Comparison of ENCODE assay signal across 27 cellular contexts in genomic region chr16:4134434-4134833, GRCh38.
"Had no signal": no experiment of that assay in that cellular context is flagged by ENCODE, and none has a peak within 500 bp of the region (broad histone marks: within the 10 kb centered on the region; RNA-seq: fewer than 3 reads in every experiment).

No MANE protein-coding gene starts in this region.

- H3K27ac ChIP-seq: coronary artery, gastrocnemius medialis, neutrophil, parathyroid adenoma, prostate gland, right atrium auricular region, suprapubic skin, transverse colon had no signal

- H3K4me3 Mint-ChIP-seq: memory B cell; naive B cell; natural killer cell treated with Interleukin-12 subunit alpha and Interleukin-12 subunit beta and Interleukin-15 and Interleukin-18, amount 100 ng/mL, for 72 hours; neural crest cell; stimulated activated naive CD8-positive, alpha-beta T cell treated with anti-CD3 and anti-CD28 coated beads, Interleukin-15, amount 100 ng/mL, for 72 hours had no signal

- H3K27ac Mint-ChIP-seq: memory B cell; naive B cell; natural killer cell treated with Interleukin-12 subunit alpha and Interleukin-12 subunit beta and Interleukin-15 and Interleukin-18, amount 100 ng/mL, for 72 hours; stimulated activated naive CD8-positive, alpha-beta T cell treated with anti-CD3 and anti-CD28 coated beads, Interleukin-15, amount 100 ng/mL, for 72 hours had no signal

- DNase-seq: dermis blood vessel endothelial cell; effector memory CD4-positive, alpha-beta T cell; erythroblast; foreskin fibroblast; gastrocnemius medialis; head of caudate nucleus; mucosa of descending colon; naive B cell; stimulated activated CD4-positive, alpha-beta T cell treated with anti-CD3 and anti-CD28 coated beads, Interleukin-12 subunit alpha, Interleukin-12 subunit beta, amount 100 ng/mL, for 4 hours; stimulated activated CD4-positive, alpha-beta T cell treated with anti-CD3 and anti-CD28 coated beads, Interleukin-1b, Interleukin-23, amount 100 ng/mL, for 48 hours; stimulated activated CD4-positive, alpha-beta T cell treated with anti-CD3 and anti-CD28 coated beads, Interleukin-4, amount 100 ng/mL, for 1 hour; stimulated activated CD8-positive, alpha-beta memory T cell treated with anti-CD3 and anti-CD28 coated beads, Interleukin-4, amount 100 ng/mL, for 48 hours; stimulated activated naive CD4-positive, alpha-beta T cell; stimulated activated naive CD8-positive, alpha-beta T cell treated with anti-CD3 and anti-CD28 coated beads, Interleukin-15, amount 100 ng/mL, for 72 hours; transverse colon had no signal

- H3K36me3 ChIP-seq: gastrocnemius medialis, neutrophil, prostate gland, right atrium auricular region, suprapubic skin, transverse colon had no signal

- H3K4me1 ChIP-seq: gastrocnemius medialis, prostate gland, right atrium auricular region, suprapubic skin, transverse colon had no signal

- H3K9me3 ChIP-seq: gastrocnemius medialis, mucosa of descending colon, neutrophil, prostate gland, right atrium auricular region, suprapubic skin, transverse colon had no signal

- ATAC-seq: gastrocnemius medialis; mucosa of descending colon; natural killer cell treated with Interleukin-12 subunit alpha and Interleukin-12 subunit beta and Interleukin-15 and Interleukin-18, amount 100 ng/mL, for 72 hours; sciatic nerve; stimulated activated naive CD8-positive, alpha-beta T cell treated with anti-CD3 and anti-CD28 coated beads, Interleukin-15, amount 100 ng/mL, for 72 hours had no signal

- H3K4me3 ChIP-seq: coronary artery, gastrocnemius medialis, lung, mucosa of descending colon, prostate gland, right atrium auricular region, smooth muscle cell, suprapubic skin, transverse colon had no signal

- H3K9me3 Mint-ChIP-seq: natural killer cell treated with Interleukin-12 subunit alpha and Interleukin-12 subunit beta and Interleukin-15 and Interleukin-18, amount 100 ng/mL, for 72 hours; neural crest cell; stimulated activated naive CD8-positive, alpha-beta T cell treated with anti-CD3 and anti-CD28 coated beads, Interleukin-15, amount 100 ng/mL, for 72 hours had no signal

- H3K36me3 Mint-ChIP-seq: memory B cell; naive B cell; natural killer cell treated with Interleukin-12 subunit alpha and Interleukin-12 subunit beta and Interleukin-15 and Interleukin-18, amount 100 ng/mL, for 72 hours had no signal

- H3K4me1 Mint-ChIP-seq: memory B cell had no signal

- H3K27me3 ChIP-seq: gastrocnemius medialis, right atrium auricular region, suprapubic skin, transverse colon had no signal
